In the genomic region with DNA sequence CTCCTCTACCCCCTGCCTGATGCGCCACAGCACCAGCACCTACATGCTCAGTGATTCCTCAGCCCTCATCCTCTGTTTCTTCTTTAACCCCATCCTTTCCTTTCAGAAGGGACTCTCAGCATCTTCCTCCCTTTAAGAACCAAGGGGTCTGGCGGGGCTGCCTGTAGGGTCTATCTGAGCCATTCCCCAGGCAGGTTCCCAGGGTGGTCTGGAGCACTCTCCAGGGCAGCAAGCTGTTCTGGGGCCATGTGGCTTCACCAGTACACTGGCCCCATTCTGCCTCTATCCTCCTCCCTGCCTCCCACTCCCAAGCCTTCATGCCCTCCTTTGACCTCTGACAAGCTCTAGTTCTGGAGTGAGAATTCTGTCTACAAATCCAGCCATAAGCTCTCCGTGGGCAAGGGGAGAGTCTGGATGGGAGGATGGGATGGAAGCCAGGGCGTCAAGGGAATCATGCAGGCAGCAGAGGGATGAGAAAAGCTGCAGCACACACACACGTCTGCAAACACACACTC, we compare ENCODE assay signal across 15 cellular contexts. TPM values are rescaled to one million over a fixed set of nuclear protein-coding genes. Genes with fewer than 3 reads are reported as not detected.
DNase-seq lines count a peak whose midpoint lies in the region; TF ChIP-seq lines count a peak whose summit lies in the region.
"Had no signal": no experiment of that assay in that cellular context is flagged by ENCODE, and none has a peak within 500 bp of the region (broad histone marks: within the 10 kb centered on the region; RNA-seq: fewer than 3 reads in every experiment).

No MANE protein-coding gene starts in this region.

- H3K4me2 ChIP-seq in hepatocyte = no peak overlapping the region

- TF ChIP-seq CTCF in hepatocyte (IDR thresholded peaks at IDR 0.05; ENCODE audit: poor library complexity) (no peak), vagina (IDR thresholded peaks at IDR 0.05) (no peak)

- H3K36me3 ChIP-seq in hepatocyte (replicated peaks; ENCODE audit: insufficient read depth, low read depth) (no peaks in the 10 kb centered on the region), vagina (no peaks in the 10 kb centered on the region)
- H3K36me3 ChIP-seq: HAP-1 had no signal

- H3K9me3 ChIP-seq in hepatocyte (ENCODE audit: low read depth) = no peaks in the 10 kb centered on the region
- H3K9me3 ChIP-seq in vagina = no peaks in the 10 kb centered on the region
- H3K9me3 ChIP-seq: HAP-1 had no signal

- no peaks in the 10 kb centered on the region for H4K20me1 ChIP-seq in hepatocyte (ENCODE audit: insufficient read depth, poor library complexity, severe bottlenecking)

- intact Hi-C loops in vagina (cut with DNase I) = no loop called here

- no peaks in the 10 kb centered on the region for H3K27me3 ChIP-seq in hepatocyte
- H3K27me3 ChIP-seq in vagina = no peaks in the 10 kb centered on the region

- H3K4me3 ChIP-seq in hepatocyte (no peak overlapping the region), vagina (no peak overlapping the region)
- H3K4me3 ChIP-seq: GM23248, HAP-1 had no signal

- H3K27ac ChIP-seq in hepatocyte (peak overlapping the region; percentile 43), vagina (no peak overlapping the region)
- H3K27ac ChIP-seq: GM23248, HL-60 had no signal

- no peaks in the 10 kb centered on the region for H3K79me2 ChIP-seq in hepatocyte

- WGBS in hepatocyte (ENCODE audit: low lambda C conversion rate, missing lambda C conversion rate) = 82% methylated on average over 5 of the region's 5 CpGs

- TF ChIP-seq POLR2A in vagina (IDR thresholded peaks at IDR 0.05) = no peak

- peaks cover 7% of the 10 kb centered on the region for H3K4me1 ChIP-seq in hepatocyte (ENCODE audit: insufficient read depth)
- no peaks in the 10 kb centered on the region for H3K4me1 ChIP-seq in vagina
- H3K4me1 ChIP-seq: HAP-1 had no signal

- no peak overlapping the region for H2AFZ ChIP-seq in hepatocyte
- H2AFZ ChIP-seq: GM23248 had no signal

- no peaks in the 10 kb centered on the region for H3K9me2 ChIP-seq in hepatocyte (replicated peaks; ENCODE audit: insufficient read depth)

- DNase-seq in activated CD8-positive, alpha-beta memory T cell treated with anti-CD3 and anti-CD28 coated beads, Interleukin-2, amount 50 U/mL, for 48 hours = peak; percentile 53
- no peak for DNase-seq in activated CD8-positive, alpha-beta memory T cell treated with anti-CD3 and anti-CD28 coated beads, Interleukin-2, amount 50 U/mL, for 4 hours
- DNase-seq in amniotic epithelial cell (ENCODE audit: low read depth) (peak; percentile 36), hepatocyte (ENCODE audit: low spot score) (no peak), vagina (ENCODE audit: extremely low spot score in 2 of 2) (peak; percentile 52 to 56), 8988T (no peak), GOT3 (lab: John Stamatoyannopoulos, UW) (no peak), AG08396 (ENCODE audit: low spot score) (no peak)
- DNase-seq: ACHN; C1 segment of cervical spinal cord; CD4-positive, alpha-beta T cell; DMS79; GM23248 had no signal

RNA-seq across cellular contexts. Expression of gene BATF3, which starts 10.4 kb away (rescaled TPM):
- total RNA-seq in hepatocyte (1.6 TPM in 1 of 2 replicates, not detected in the other), vagina (7.9 TPM)
- 3.2 and 3.5 TPM in 2 replicates for polyA plus RNA-seq in hepatocyte

Comparison
In these comparisons a context has a peak if more than half of its experiments do, and no peak if none do; other contexts are left out.
1. DNase-seq: peak in activated CD8-positive, alpha-beta memory T cell treated with anti-CD3 and anti-CD28 coated beads, Interleukin-2, amount 50 U/mL, for 48 hours (single experiment), amniotic epithelial cell (single experiment) and vagina (2 of 2); none in activated CD8-positive, alpha-beta memory T cell treated with anti-CD3 and anti-CD28 coated beads, Interleukin-2, amount 50 U/mL, for 4 hours (single experiment), hepatocyte (single experiment), 8988T (single experiment), GOT3 (single experiment) and AG08396 (single experiment).